Comparison of ENCODE assay signal across 8 cellular contexts in the genomic region with DNA sequence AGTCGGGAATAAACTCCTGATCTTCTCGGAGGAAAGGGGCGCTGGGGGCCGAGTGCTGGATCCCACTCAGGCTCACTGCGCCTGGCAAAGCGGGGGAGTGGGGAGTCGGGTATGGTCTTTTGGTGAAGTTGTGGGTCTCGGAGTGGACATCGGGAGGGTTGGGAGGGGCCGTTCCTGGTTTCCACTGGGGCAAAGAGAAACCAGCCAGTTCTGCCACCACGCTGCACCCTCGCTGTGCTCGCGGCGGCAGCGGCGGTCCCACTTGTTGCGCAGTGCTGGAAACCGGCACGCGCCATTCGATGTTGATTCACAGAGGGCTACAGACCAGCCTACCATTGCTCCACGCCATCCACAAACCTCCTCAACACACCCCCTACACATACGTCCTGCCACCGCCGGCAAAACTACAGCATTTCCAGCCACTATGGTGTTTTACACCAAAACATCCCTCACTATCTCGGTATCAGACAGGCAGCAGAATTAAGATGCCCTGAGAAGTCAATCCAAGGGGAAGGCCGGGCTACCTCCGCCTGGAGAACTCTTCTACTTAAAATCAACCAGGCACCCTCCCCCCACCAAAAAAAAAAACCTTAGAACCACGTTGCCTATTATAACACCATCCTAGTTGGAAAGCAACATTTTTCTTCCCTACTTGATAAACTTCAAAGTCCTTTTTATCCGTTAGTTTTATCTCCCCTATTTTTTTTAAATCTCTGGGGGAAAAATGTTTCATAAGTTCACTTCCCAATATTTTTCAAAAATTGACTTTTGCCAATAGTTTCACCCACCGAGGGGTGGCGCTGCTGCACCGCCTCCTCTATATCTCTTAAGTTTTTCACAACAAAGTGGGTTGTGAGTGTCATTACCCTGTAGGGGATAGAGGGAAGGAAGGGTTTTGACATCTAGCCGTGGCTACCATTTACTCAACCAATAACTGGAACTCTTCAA. TPM values are rescaled to one million over a fixed set of nuclear protein-coding genes. Genes with fewer than 3 reads are reported as not detected.
DNase-seq lines count a peak whose midpoint lies in the region; ATAC-seq and TF ChIP-seq lines count a peak whose summit lies in the region.

No MANE protein-coding gene starts in this region.

- H2BK120ac ChIP-seq in mesendoderm (ENCODE audit: low read depth, low read length) = no peak overlapping the region

- H2BK5ac ChIP-seq in mesendoderm (ENCODE audit: low read length) = no peak overlapping the region

- TF ChIP-seq CTCF in A673 (conservative IDR thresholded peaks at IDR 0.05; ENCODE audit: low read depth, low read length) = peak; percentile 95
- TF ChIP-seq CTCF in activated CD8-positive, alpha-beta T cell treated with anti-CD3 and anti-CD28 coated beads for 36 hours (IDR thresholded peaks at IDR 0.05) = peak; percentile 97

- no peaks in the 10 kb centered on the region for H3K27me3 Mint-ChIP-seq in activated CD8-positive, alpha-beta T cell treated with anti-CD3 and anti-CD28 coated beads for 36 hours

- ATAC-seq in activated CD8-positive, alpha-beta T cell treated with anti-CD3 and anti-CD28 coated beads for 36 hours = peak; percentile 22
- ATAC-seq in HG02759 (IDR thresholded peaks at IDR 0.05; ENCODE audit: unreplicated experiment) = no peak

- no peak overlapping the region for H3K18ac ChIP-seq in mesendoderm (ENCODE audit: low read length)

- DNase-seq in A673 (ENCODE audit: low spot score) (peak; percentile 89), GOT3 (lab: John Stamatoyannopoulos, UW) (peak; percentile 26), NCI-H526 treated with DMSO at 0.1 percent for 48 hours (lab: John Stamatoyannopoulos, UW) (peak; percentile 29), mesendoderm (peak; percentile 80)
- DNase-seq in activated CD8-positive, alpha-beta T cell treated with anti-CD3 and anti-CD28 coated beads for 36 hours = peak; percentile 84
- peak; percentile 46 to 59 (median 52) for DNase-seq in effector memory CD4-positive, alpha-beta T cell
- DNase-seq in stimulated activated CD8-positive, alpha-beta memory T cell treated with anti-CD3 and anti-CD28 coated beads, Interleukin-12 subunit alpha, Interleukin-12 subunit beta, amount 100 ng/mL, for 4 hours (ENCODE audit: low read depth) = peak; percentile 45

- H3K4me3 ChIP-seq in A673 (ENCODE audit: low read depth, low read length, poor library complexity, severe bottlenecking) = peak overlapping the region; percentile 70
- H3K4me3 ChIP-seq in effector memory CD4-positive, alpha-beta T cell (ENCODE audit: insufficient read depth, low read depth, low read length, poor library complexity, severe bottlenecking) = peak overlapping the region; percentile 94
- H3K4me3 ChIP-seq in mesendoderm (ENCODE audit: low read length) = peak overlapping the region; percentile 41

- no CpG with 5 or more reads among the region's 35 CpGs for WGBS in mesendoderm (ENCODE audit: extremely low coverage, insufficient coverage, low lambda C conversion rate)

- H2BK15ac ChIP-seq in mesendoderm (replicated peaks; ENCODE audit: low read depth) = no peak overlapping the region

- H4K5ac ChIP-seq in mesendoderm (ENCODE audit: low read length) = no peak overlapping the region

- H3K56ac ChIP-seq in mesendoderm (ENCODE audit: low read length) = peak overlapping the region; percentile 67

- H4K8ac ChIP-seq in mesendoderm (ENCODE audit: low read depth, low read length) = no peak overlapping the region

- peak overlapping the region; percentile 54 for H3K9ac ChIP-seq in mesendoderm (ENCODE audit: low read length)

- H3K9me3 Mint-ChIP-seq in activated CD8-positive, alpha-beta T cell treated with anti-CD3 and anti-CD28 coated beads for 36 hours = no peaks in the 10 kb centered on the region

- peaks cover 37% of the 10 kb centered on the region for H3K4me1 Mint-ChIP-seq in activated CD8-positive, alpha-beta T cell treated with anti-CD3 and anti-CD28 coated beads for 36 hours (ENCODE audit: low read depth)

- peak overlapping the region; percentile 67 for H3K27ac ChIP-seq in A673 (ENCODE audit: low read depth, low read length, poor library complexity, severe bottlenecking)
- peak overlapping the region; percentile 95 for H3K27ac ChIP-seq in effector memory CD4-positive, alpha-beta T cell (ENCODE audit: insufficient read depth, low read length, poor library complexity, severe bottlenecking)
- no peak overlapping the region for H3K27ac ChIP-seq in mesendoderm (ENCODE audit: low read depth, low read length)

- H3K79me1 ChIP-seq in mesendoderm (ENCODE audit: low read length) = no peaks in the 10 kb centered on the region

- peak overlapping the region; percentile 98 for H3K27ac Mint-ChIP-seq in activated CD8-positive, alpha-beta T cell treated with anti-CD3 and anti-CD28 coated beads for 36 hours

- H3K4ac ChIP-seq in mesendoderm (ENCODE audit: low read depth, low read length) = no peak overlapping the region

- no peaks in the 10 kb centered on the region for H3K36me3 ChIP-seq in A673 (ENCODE audit: insufficient read depth, low read length, poor library complexity, severe bottlenecking)
- no peaks in the 10 kb centered on the region for H3K36me3 ChIP-seq in effector memory CD4-positive, alpha-beta T cell (ENCODE audit: control insufficient read depth, insufficient read depth, low read length)
- no peaks in the 10 kb centered on the region for H3K36me3 ChIP-seq in mesendoderm (ENCODE audit: control insufficient read depth, insufficient read depth, low read length)

- intact Hi-C loops in A673 (cut with micrococcal nuclease; ENCODE audit: unreplicated experiment) = loop anchor here (1.0 to 10.0 kb wide), 10 partner anchors 303 to 1299 kb away; partner anchors contain the start of gene LPP
- intact Hi-C loops in activated CD8-positive, alpha-beta T cell treated with anti-CD3 and anti-CD28 coated beads for 36 hours (cut with micrococcal nuclease) = loop anchor here (2.0 to 10.0 kb wide), 10 partner anchors 233 to 1293 kb away; no protein-coding TSS in a partner anchor

- peak overlapping the region; percentile 96 for H3K4me2 ChIP-seq in mesendoderm (ENCODE audit: low read length)

- H3K23ac ChIP-seq in mesendoderm (ENCODE audit: low read length) = peak overlapping the region; percentile 48

- no TSS peak for BruUV-seq in A673 (replicated peaks; lab: Mats Ljungman, UMichigan)

- CTCF ChIA-PET in A673 (lab: Charles Lee) = interaction anchor here (0.6 to 4.1 kb wide), 10 partner anchors 8 to 1492 kb away, joined by 3 to 116 read pairs (median 3); no protein-coding TSS in a partner anchor
- CTCF ChIA-PET in activated CD8-positive, alpha-beta T cell treated with anti-CD3 and anti-CD28 coated beads for 36 hours (lab: Charles Lee) = interaction anchor here (0.6 to 7.7 kb wide), 112 partner anchors 7 to 1408 kb away, joined by 3 to 346 read pairs (median 6); partner anchors contain the start of gene LPP

- peak overlapping the region; percentile 93 for H3K4me3 Mint-ChIP-seq in activated CD8-positive, alpha-beta T cell treated with anti-CD3 and anti-CD28 coated beads for 36 hours

- H2AK5ac ChIP-seq in mesendoderm (ENCODE audit: low read length) = no peak overlapping the region

- H3K79me2 ChIP-seq in mesendoderm (ENCODE audit: control insufficient read depth, insufficient read depth, low read length) = no peaks in the 10 kb centered on the region

- H3K27me3 ChIP-seq in A673 (replicated peaks; ENCODE audit: insufficient read depth, low read depth, low read length, poor library complexity) (no peaks in the 10 kb centered on the region), mesendoderm (ENCODE audit: insufficient read depth, low read length, poor library complexity) (no peaks in the 10 kb centered on the region)
- no peaks in the 10 kb centered on the region for H3K27me3 ChIP-seq in effector memory CD4-positive, alpha-beta T cell (replicated peaks; ENCODE audit: control insufficient read depth, insufficient read depth, low read length, poor library complexity, severe bottlenecking)

- POLR2A ChIA-PET in A673 (lab: Charles Lee; ENCODE audit: low non-redundant PET) = no interaction called here
- POLR2A ChIA-PET in activated CD8-positive, alpha-beta T cell treated with anti-CD3 and anti-CD28 coated beads for 36 hours (lab: Charles Lee) = interaction anchor here (0.5 to 2.5 kb wide), 13 partner anchors 177 to 1212 kb away, joined by 3 to 13 read pairs (median 4); partner anchors contain the start of gene LPP

- H3K36me3 Mint-ChIP-seq in activated CD8-positive, alpha-beta T cell treated with anti-CD3 and anti-CD28 coated beads for 36 hours (ENCODE audit: low read depth) = peaks cover 6% of the 10 kb centered on the region

- H3K4me1 ChIP-seq in A673 (ENCODE audit: insufficient read depth, low read length, poor library complexity, severe bottlenecking) = peaks cover 24% of the 10 kb centered on the region
- peaks cover 29% of the 10 kb centered on the region for H3K4me1 ChIP-seq in effector memory CD4-positive, alpha-beta T cell (ENCODE audit: control insufficient read depth, insufficient read depth, low read length, poor library complexity, severe bottlenecking)
- H3K4me1 ChIP-seq in mesendoderm (ENCODE audit: control insufficient read depth, low read depth, low read length) = peaks cover 7% of the 10 kb centered on the region

- no peaks in the 10 kb centered on the region for H3K9me3 ChIP-seq in A673 (ENCODE audit: low read depth, low read length, poor library complexity, severe bottlenecking)
- H3K9me3 ChIP-seq in effector memory CD4-positive, alpha-beta T cell (ENCODE audit: control insufficient read depth, low read length) = no peaks in the 10 kb centered on the region

RNA-seq across cellular contexts. Expression of gene BCL6, which starts 3.6 kb away (rescaled TPM):
- total RNA-seq in A673 (2021) = 30.3 and 31.7 TPM in 2 replicates
- total RNA-seq in activated CD8-positive, alpha-beta T cell treated with anti-CD3 and anti-CD28 coated beads for 36 hours = 10 to 100 TPM; 13.7 to 14.0 TPM
- 1.3 TPM for polyA plus RNA-seq in mesendoderm (2013, experiment 1 of 2)
- 1.4 TPM for polyA plus RNA-seq in mesendoderm (2013, experiment 2 of 2)

RNA-seq across cellular contexts. Expression of gene RTP2, which starts 39.3 kb away (rescaled TPM):
- total RNA-seq in A673 (2021) = not detected in 2 replicates
- not detected for total RNA-seq in activated CD8-positive, alpha-beta T cell treated with anti-CD3 and anti-CD28 coated beads for 36 hours
- polyA plus RNA-seq in mesendoderm (2013, experiment 1 of 2) = not detected
- polyA plus RNA-seq in mesendoderm (2013, experiment 2 of 2) = not detected

Comparison
In these comparisons a context has a peak if more than half of its experiments do, and no peak if none do; other contexts are left out.
1. DNase-seq: peak in every context shown above with its lines; median percentile 89 in A673; 84 in activated CD8-positive, alpha-beta T cell treated with anti-CD3 and anti-CD28 coated beads for 36 hours; 80 in mesendoderm; 52 in effector memory CD4-positive, alpha-beta T cell; 45 in stimulated activated CD8-positive, alpha-beta memory T cell treated with anti-CD3 and anti-CD28 coated beads, Interleukin-12 subunit alpha, Interleukin-12 subunit beta, amount 100 ng/mL, for 4 hours; 29 in NCI-H526 treated with DMSO at 0.1 percent for 48 hours; 26 in GOT3.
2. H3K4me3 ChIP-seq: peak in every context shown above with its lines; median percentile 94 in effector memory CD4-positive, alpha-beta T cell; 70 in A673; 41 in mesendoderm.